In the genomic region with DNA sequence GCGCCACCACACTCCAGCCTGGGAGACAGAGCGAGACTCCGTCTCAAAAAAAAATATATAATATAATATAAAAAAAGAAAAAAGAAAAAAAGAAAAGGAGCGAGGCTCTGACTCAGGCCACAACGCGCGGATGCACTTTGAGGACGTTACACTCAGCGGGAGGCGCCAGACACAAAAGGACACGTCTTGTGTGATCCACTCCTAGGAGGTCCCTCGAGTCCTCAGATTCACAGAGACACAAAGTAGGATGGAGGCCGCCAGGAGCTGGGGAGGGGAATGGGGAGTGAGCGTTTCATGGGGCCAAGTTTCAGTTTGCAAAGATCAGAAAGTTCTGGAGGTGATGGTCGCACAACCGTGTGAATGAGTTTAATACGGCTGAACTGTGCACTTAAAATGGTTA, we compare ENCODE assay signal across 29 cellular contexts. TPM values are rescaled to one million over a fixed set of nuclear protein-coding genes. Genes with fewer than 3 reads are reported as not detected.
DNase-seq lines count a peak whose midpoint lies in the region; ATAC-seq and TF ChIP-seq lines count a peak whose summit lies in the region.
"Had no signal": no experiment of that assay in that cellular context is flagged by ENCODE, and none has a peak within 500 bp of the region (broad histone marks: within the 10 kb centered on the region; RNA-seq: fewer than 3 reads in every experiment).

No MANE protein-coding gene starts in this region.

- H3K4me1 Mint-ChIP-seq in activated CD8-positive, alpha-beta memory T cell treated with anti-CD3 and anti-CD28 coated beads, Interleukin-2, amount 10 ng/mL, durations not matched to agents 7 days and 5 days, result peaks cover 41% of the 10 kb centered on the region
- peaks cover 26% of the 10 kb centered on the region for H3K4me1 Mint-ChIP-seq in CD4-positive, alpha-beta T cell (ENCODE audit: low read depth)
- H3K4me1 Mint-ChIP-seq in activated T-helper 1 cell treated with anti-CD3 and anti-CD28 coated beads, Interleukin-12 subunit alpha, Interleukin-12 subunit beta, Interleukin-2, Interleukin-4 antibody, amounts not matched to agents 30 ng/mL and 10 ng/mL and 1 ng/mL, durations not matched to agents 14 hours and 24 hours and 36 hours (ENCODE audit: low read depth), result peaks cover 17% of the 10 kb centered on the region
- H3K4me1 Mint-ChIP-seq in naive B cell, result peaks cover 20 to 65% (median 40%) of the 10 kb centered on the region in 3 donors

- POLR2A ChIA-PET in CD4-positive, alpha-beta T cell (lab: Charles Lee), result interaction anchor here (1.8 kb wide), 1 partner anchor 18 kb away, joined by 8 read pairs; no protein-coding TSS in a partner anchor

- no peak for TF ChIP-seq CTCF in CD4-positive, alpha-beta T cell (IDR thresholded peaks at IDR 0.05)

- no peak overlapping the region for H3K4me3 Mint-ChIP-seq in activated CD8-positive, alpha-beta memory T cell treated with anti-CD3 and anti-CD28 coated beads, Interleukin-2, amount 10 ng/mL, durations not matched to agents 7 days and 5 days
- peak overlapping the region; percentile 57 for H3K4me3 Mint-ChIP-seq in CD4-positive, alpha-beta T cell
- peak overlapping the region; percentile 49 for H3K4me3 Mint-ChIP-seq in activated T-helper 1 cell treated with anti-CD3 and anti-CD28 coated beads, Interleukin-12 subunit alpha, Interleukin-12 subunit beta, Interleukin-2, Interleukin-4 antibody, amounts not matched to agents 30 ng/mL and 10 ng/mL and 1 ng/mL, durations not matched to agents 14 hours and 24 hours and 36 hours
- H3K4me3 Mint-ChIP-seq in naive B cell, result peak overlapping the region in 4 of 8 donors; percentile 28 to 75 (median 55)
- H3K4me3 Mint-ChIP-seq: activated T-cell treated with anti-CD3 and anti-CD28 coated beads, Interleukin-2, amount 50 U/mL, for 24 hours; brain; stimulated activated naive B cell treated with anti-CD40 and anti-IgM and Interleukin-4, amounts not matched to agents 10 μg/mL and 1 μg/mL and 100 μg/mL, for 72 hours had no signal

- H3K27ac Mint-ChIP-seq in activated CD8-positive, alpha-beta memory T cell treated with anti-CD3 and anti-CD28 coated beads, Interleukin-2, amount 10 ng/mL, durations not matched to agents 7 days and 5 days, result peak overlapping the region; percentile 42
- H3K27ac Mint-ChIP-seq in CD4-positive, alpha-beta T cell, result peak overlapping the region; percentile 36
- H3K27ac Mint-ChIP-seq in activated T-helper 1 cell treated with anti-CD3 and anti-CD28 coated beads, Interleukin-12 subunit alpha, Interleukin-12 subunit beta, Interleukin-2, Interleukin-4 antibody, amounts not matched to agents 30 ng/mL and 10 ng/mL and 1 ng/mL, durations not matched to agents 14 hours and 24 hours and 36 hours, result peak overlapping the region; percentile 68
- H3K27ac Mint-ChIP-seq in naive B cell, result peak overlapping the region in 4 of 6 donors; percentile 36 to 87 (median 74)
- H3K27ac Mint-ChIP-seq: activated T-cell treated with anti-CD3 and anti-CD28 coated beads, Interleukin-2, amount 50 U/mL, for 24 hours; brain had no signal

- no peaks in the 10 kb centered on the region for H3K9me3 ChIP-seq in CD4-positive, alpha-beta T cell (ENCODE audit: control insufficient read depth, low read length)
- H3K9me3 ChIP-seq: HAP-1, ovary, SJCRH30, spleen, thoracic aorta had no signal

- no peak overlapping the region for H3K27ac ChIP-seq in CD4-positive, alpha-beta T cell (ENCODE audit: low read depth, low read length)
- H3K27ac ChIP-seq: foreskin keratinocyte, ovary, SJCRH30, thoracic aorta, WERI-Rb-1 had no signal

- DNase-seq in activated CD8-positive, alpha-beta memory T cell treated with anti-CD3 and anti-CD28 coated beads, Interleukin-2, amount 10 ng/mL, durations not matched to agents 7 days and 5 days, result no peak
- no peak for DNase-seq in activated CD8-positive, alpha-beta memory T cell treated with anti-CD3 and anti-CD28 coated beads, Interleukin-2, amount 50 U/mL, for 4 hours
- DNase-seq in CD4-positive, alpha-beta T cell, result no peak
- no peak for DNase-seq in activated T-helper 1 cell treated with anti-CD3 and anti-CD28 coated beads, Interleukin-12 subunit alpha, Interleukin-12 subunit beta, Interleukin-2, Interleukin-4 antibody, amounts not matched to agents 30 ng/mL and 10 ng/mL and 1 ng/mL, durations not matched to agents 14 hours and 24 hours and 36 hours (ENCODE audit: low spot score)
- DNase-seq in naive B cell (no peak), NCI-H146 treated with DMSO at 0.1 percent for 48 hours (lab: John Stamatoyannopoulos, UW; ENCODE audit: unreplicated experiment) (no peak)
- DNase-seq: activated CD4-positive, alpha-beta T cell treated with anti-CD3 and anti-CD28 coated beads, Interleukin-2, amount 50 U/mL, for 48 hours; activated T-cell treated with anti-CD3 and anti-CD28 coated beads, Interleukin-2, amount 50 U/mL, for 24 hours; CD4-positive, CD25-positive, alpha-beta regulatory T cell; DMS 273 treated with DMSO at 0.1 percent for 48 hours; effector CD8-positive, alpha-beta T cell; foreskin keratinocyte; Kasumi-1; left cardiac atrium; NCI-H1048; NCI-H187 treated with DMSO at 0.1 percent for 48 hours; NCI-H345; NCI-H748 treated with DMSO at 0.1 percent for 48 hours; ovary; SJCRH30; spleen; stimulated activated CD4-positive, alpha-beta T cell treated with anti-CD3 and anti-CD28 coated beads, Interleukin-2, amount 100 ng/mL, for 48 hours; stimulated activated naive B cell treated with anti-CD40 and anti-IgM and Interleukin-4, amounts not matched to agents 10 μg/mL and 1 μg/mL and 100 μg/mL, for 72 hours; WERI-Rb-1 had no signal

- intact Hi-C loops in CD4-positive, alpha-beta T cell (cut with DNase I, micrococcal nuclease), result no loop called here
- intact Hi-C loops in activated T-helper 1 cell treated with anti-CD3 and anti-CD28 coated beads, Interleukin-12 subunit alpha, Interleukin-12 subunit beta, Interleukin-2, Interleukin-4 antibody, amounts not matched to agents 30 ng/mL and 10 ng/mL and 1 ng/mL, durations not matched to agents 14 hours and 24 hours and 36 hours (cut with micrococcal nuclease), result no loop called here

- no peaks in the 10 kb centered on the region for H3K27me3 Mint-ChIP-seq in activated CD8-positive, alpha-beta memory T cell treated with anti-CD3 and anti-CD28 coated beads, Interleukin-2, amount 10 ng/mL, durations not matched to agents 7 days and 5 days
- H3K27me3 Mint-ChIP-seq in CD4-positive, alpha-beta T cell, result no peaks in the 10 kb centered on the region
- peaks cover 1% of the 10 kb centered on the region for H3K27me3 Mint-ChIP-seq in activated T-helper 1 cell treated with anti-CD3 and anti-CD28 coated beads, Interleukin-12 subunit alpha, Interleukin-12 subunit beta, Interleukin-2, Interleukin-4 antibody, amounts not matched to agents 30 ng/mL and 10 ng/mL and 1 ng/mL, durations not matched to agents 14 hours and 24 hours and 36 hours (ENCODE audit: insufficient read depth)
- no peaks in the 10 kb centered on the region for H3K27me3 Mint-ChIP-seq in naive B cell
- H3K27me3 Mint-ChIP-seq: activated T-cell treated with anti-CD3 and anti-CD28 coated beads, Interleukin-2, amount 50 U/mL, for 24 hours; CD4-positive, CD25-positive, alpha-beta regulatory T cell; stimulated activated naive B cell treated with anti-CD40 and anti-IgM and Interleukin-4, amounts not matched to agents 10 μg/mL and 1 μg/mL and 100 μg/mL, for 72 hours had no signal

- no peaks in the 10 kb centered on the region for H3K27me3 ChIP-seq in CD4-positive, alpha-beta T cell (ENCODE audit: control insufficient read depth, insufficient read depth, low read length)
- H3K27me3 ChIP-seq: foreskin keratinocyte, ovary, SJCRH30, spleen had no signal

- no peaks in the 10 kb centered on the region for H3K36me3 Mint-ChIP-seq in activated CD8-positive, alpha-beta memory T cell treated with anti-CD3 and anti-CD28 coated beads, Interleukin-2, amount 10 ng/mL, durations not matched to agents 7 days and 5 days
- no peaks in the 10 kb centered on the region for H3K36me3 Mint-ChIP-seq in CD4-positive, alpha-beta T cell (ENCODE audit: low read depth)
- H3K36me3 Mint-ChIP-seq in activated T-helper 1 cell treated with anti-CD3 and anti-CD28 coated beads, Interleukin-12 subunit alpha, Interleukin-12 subunit beta, Interleukin-2, Interleukin-4 antibody, amounts not matched to agents 30 ng/mL and 10 ng/mL and 1 ng/mL, durations not matched to agents 14 hours and 24 hours and 36 hours (ENCODE audit: low read depth), result no peaks in the 10 kb centered on the region
- H3K36me3 Mint-ChIP-seq in naive B cell, result no peaks in the 10 kb centered on the region
- H3K36me3 Mint-ChIP-seq: brain; CD4-positive, CD25-positive, alpha-beta regulatory T cell had no signal

- H3K9me3 Mint-ChIP-seq in activated CD8-positive, alpha-beta memory T cell treated with anti-CD3 and anti-CD28 coated beads, Interleukin-2, amount 10 ng/mL, durations not matched to agents 7 days and 5 days (ENCODE audit: low read depth), result no peaks in the 10 kb centered on the region
- no peaks in the 10 kb centered on the region for H3K9me3 Mint-ChIP-seq in CD4-positive, alpha-beta T cell
- no peaks in the 10 kb centered on the region for H3K9me3 Mint-ChIP-seq in activated T-helper 1 cell treated with anti-CD3 and anti-CD28 coated beads, Interleukin-12 subunit alpha, Interleukin-12 subunit beta, Interleukin-2, Interleukin-4 antibody, amounts not matched to agents 30 ng/mL and 10 ng/mL and 1 ng/mL, durations not matched to agents 14 hours and 24 hours and 36 hours
- no peaks in the 10 kb centered on the region for H3K9me3 Mint-ChIP-seq in naive B cell
- H3K9me3 Mint-ChIP-seq: activated T-cell treated with anti-CD3 and anti-CD28 coated beads, Interleukin-2, amount 50 U/mL, for 24 hours; CD4-positive, CD25-positive, alpha-beta regulatory T cell; stimulated activated naive B cell treated with anti-CD40 and anti-IgM and Interleukin-4, amounts not matched to agents 10 μg/mL and 1 μg/mL and 100 μg/mL, for 72 hours had no signal

- CTCF ChIA-PET in activated CD8-positive, alpha-beta memory T cell treated with anti-CD3 and anti-CD28 coated beads, Interleukin-2, amount 10 ng/mL, durations not matched to agents 7 days and 5 days (lab: Charles Lee), result interaction anchor here (1.2 to 1.6 kb wide), 2 partner anchors 29 to 56 kb away, joined by 3 to 6 read pairs; no protein-coding TSS in a partner anchor
- CTCF ChIA-PET in CD4-positive, alpha-beta T cell (lab: Charles Lee), result no interaction called here

- no peak for ATAC-seq in activated CD8-positive, alpha-beta memory T cell treated with anti-CD3 and anti-CD28 coated beads, Interleukin-2, amount 10 ng/mL, durations not matched to agents 7 days and 5 days
- ATAC-seq in CD4-positive, alpha-beta T cell (ENCODE audit: poor library complexity), result no peak
- ATAC-seq in naive B cell (ENCODE audit: low read depth in 2 of 2) (no peak), GM21390 (IDR thresholded peaks at IDR 0.05; ENCODE audit: unreplicated experiment) (no peak), HG03520 (IDR thresholded peaks at IDR 0.05; ENCODE audit: unreplicated experiment) (no peak)
- ATAC-seq: foreskin keratinocyte; left cardiac atrium; stimulated activated naive B cell treated with anti-CD40 and anti-IgM and Interleukin-4, amounts not matched to agents 10 μg/mL and 1 μg/mL and 100 μg/mL, for 72 hours had no signal

RNA-seq across cellular contexts. Expression of a gene that starts 8.5 kb away (rescaled TPM):
- total RNA-seq in activated CD8-positive, alpha-beta memory T cell treated with anti-CD3 and anti-CD28 coated beads, Interleukin-2, amount 10 ng/mL, durations not matched to agents 7 days and 5 days, result 100 to 1,000 TPM; 156 to 189 TPM
- total RNA-seq in CD4-positive, alpha-beta T cell, result 100 to 1,000 TPM; 156 to 172 TPM
- 115 TPM in 2 replicates for total RNA-seq in activated T-helper 1 cell treated with anti-CD3 and anti-CD28 coated beads, Interleukin-12 subunit alpha, Interleukin-12 subunit beta, Interleukin-2, Interleukin-4 antibody, amounts not matched to agents 30 ng/mL and 10 ng/mL and 1 ng/mL, durations not matched to agents 14 hours and 24 hours and 36 hours
- 100 to 1,000 TPM in 1 of 6 donors, 10 to 100 TPM in 5; 59.4 to 113 (median 78.2) TPM for polyA plus RNA-seq in naive B cell (ENCODE audit: low read depth in 6 of 6)

RNA-seq across cellular contexts. Expression of a gene that starts 11.4 kb away (rescaled TPM):
- 10 to 100 TPM in 1 of 2 experiments, 1 to 10 TPM in 1; 9.3 to 11.4 TPM for total RNA-seq in activated CD8-positive, alpha-beta memory T cell treated with anti-CD3 and anti-CD28 coated beads, Interleukin-2, amount 10 ng/mL, durations not matched to agents 7 days and 5 days
- 1 to 10 TPM; 7.9 to 8.2 TPM for total RNA-seq in CD4-positive, alpha-beta T cell
- 8.4 and 9.6 TPM in 2 replicates for total RNA-seq in activated T-helper 1 cell treated with anti-CD3 and anti-CD28 coated beads, Interleukin-12 subunit alpha, Interleukin-12 subunit beta, Interleukin-2, Interleukin-4 antibody, amounts not matched to agents 30 ng/mL and 10 ng/mL and 1 ng/mL, durations not matched to agents 14 hours and 24 hours and 36 hours
- 1 to 10 TPM; 1.9 to 6.1 (median 3.6) TPM for polyA plus RNA-seq in naive B cell (ENCODE audit: low read depth in 6 of 6)

RNA-seq across cellular contexts. Expression of a gene that starts 11.4 kb away (rescaled TPM):
- total RNA-seq in activated CD8-positive, alpha-beta memory T cell treated with anti-CD3 and anti-CD28 coated beads, Interleukin-2, amount 10 ng/mL, durations not matched to agents 7 days and 5 days, result 10 to 100 TPM; 32.9 to 34.8 TPM
- 10 to 100 TPM; 12.7 to 15.4 TPM for total RNA-seq in CD4-positive, alpha-beta T cell
- total RNA-seq in activated T-helper 1 cell treated with anti-CD3 and anti-CD28 coated beads, Interleukin-12 subunit alpha, Interleukin-12 subunit beta, Interleukin-2, Interleukin-4 antibody, amounts not matched to agents 30 ng/mL and 10 ng/mL and 1 ng/mL, durations not matched to agents 14 hours and 24 hours and 36 hours, result 38.0 and 41.5 TPM in 2 replicates
- polyA plus RNA-seq in naive B cell (ENCODE audit: low read depth in 6 of 6), result 10 to 100 TPM; 18.9 to 35.1 (median 25.6) TPM

RNA-seq across cellular contexts. Expression of a gene that starts 30.4 kb away (rescaled TPM):
- total RNA-seq in activated CD8-positive, alpha-beta memory T cell treated with anti-CD3 and anti-CD28 coated beads, Interleukin-2, amount 10 ng/mL, durations not matched to agents 7 days and 5 days, result 10 to 100 TPM; 22.6 to 28.1 TPM
- 10 to 100 TPM; 83.8 to 89.2 TPM for total RNA-seq in CD4-positive, alpha-beta T cell
- total RNA-seq in activated T-helper 1 cell treated with anti-CD3 and anti-CD28 coated beads, Interleukin-12 subunit alpha, Interleukin-12 subunit beta, Interleukin-2, Interleukin-4 antibody, amounts not matched to agents 30 ng/mL and 10 ng/mL and 1 ng/mL, durations not matched to agents 14 hours and 24 hours and 36 hours, result 34.5 and 39.1 TPM in 2 replicates
- 1 to 10 TPM in 1 of 6 donors, under 1 TPM in 5; 0.43 to 1.4 (median 0.70) TPM for polyA plus RNA-seq in naive B cell (ENCODE audit: low read depth in 6 of 6)

RNA-seq across cellular contexts. Expression of a gene that starts 45.5 kb away (rescaled TPM):
- 10 to 100 TPM; 58.4 to 68.4 TPM for total RNA-seq in activated CD8-positive, alpha-beta memory T cell treated with anti-CD3 and anti-CD28 coated beads, Interleukin-2, amount 10 ng/mL, durations not matched to agents 7 days and 5 days
- 100 to 1,000 TPM; 106 to 114 TPM for total RNA-seq in CD4-positive, alpha-beta T cell
- 64.5 and 70.5 TPM in 2 replicates for total RNA-seq in activated T-helper 1 cell treated with anti-CD3 and anti-CD28 coated beads, Interleukin-12 subunit alpha, Interleukin-12 subunit beta, Interleukin-2, Interleukin-4 antibody, amounts not matched to agents 30 ng/mL and 10 ng/mL and 1 ng/mL, durations not matched to agents 14 hours and 24 hours and 36 hours
- 10 to 100 TPM in 1 of 6 donors, 1 to 10 TPM in 4, under 1 TPM in 1; 0.96 to 18.1 (median 5.2) TPM for polyA plus RNA-seq in naive B cell (ENCODE audit: low read depth in 6 of 6)
